ENCODE assay signal across 10 cellular contexts in the genomic region with DNA sequence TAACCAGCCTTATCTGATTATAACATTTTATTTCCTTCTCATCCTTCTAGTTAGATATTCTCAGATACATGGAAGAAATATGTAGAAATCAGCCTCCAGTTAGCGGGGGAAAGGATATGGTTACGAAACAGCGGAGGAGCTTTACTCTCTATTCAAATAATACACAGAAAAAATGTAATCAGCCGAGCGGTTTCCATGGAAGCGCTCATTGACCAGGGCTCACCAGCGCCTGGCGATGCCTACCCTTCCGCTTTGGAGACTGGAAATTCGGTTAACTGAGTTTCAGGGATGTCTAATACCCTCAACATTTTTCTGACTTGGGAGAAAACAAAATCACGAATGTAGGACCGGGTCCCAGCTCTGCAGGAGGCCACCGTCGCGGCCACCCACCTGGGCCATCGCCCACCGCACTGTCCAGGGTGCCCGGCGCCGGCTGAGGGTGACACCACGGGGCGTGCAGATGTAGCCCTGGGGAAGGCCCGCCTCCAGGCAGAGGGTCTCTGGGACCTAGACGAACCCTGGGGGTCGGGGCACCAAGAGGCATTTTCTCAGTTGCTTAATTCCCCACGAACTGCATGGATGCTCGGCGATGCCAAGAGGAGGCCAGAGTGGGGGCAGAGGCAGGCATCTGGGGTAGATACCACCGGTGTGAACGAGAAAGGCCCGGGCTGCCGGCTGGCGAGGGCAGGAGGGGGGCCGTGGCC. TPM values are rescaled to one million over a fixed set of nuclear protein-coding genes. Genes with fewer than 3 reads are reported as not detected.
A peak's percentile ranks its signal among the peaks of the same experiment; 100 is the strongest.
DNase-seq lines count a peak whose midpoint lies in the region; ATAC-seq and TF ChIP-seq lines count a peak whose summit lies in the region.
"Had no signal": no experiment of that assay in that cellular context is flagged by ENCODE, and none has a peak within 500 bp of the region (broad histone marks: within the 10 kb centered on the region; RNA-seq: fewer than 3 reads in every experiment).

No MANE protein-coding gene starts in this region.

- CTCF ChIA-PET in Calu3 (lab: Charles Lee): no interaction called here

- no peak for TF ChIP-seq POLR2A in prostate gland (IDR thresholded peaks at IDR 0.05)

- H3K36me3 Mint-ChIP-seq in Calu3 (ENCODE audit: insufficient read depth, unreplicated experiment) (no peaks in the 10 kb centered on the region), IgD-negative memory B cell (no peaks in the 10 kb centered on the region)

- no peaks in the 10 kb centered on the region for H3K36me3 ChIP-seq in prostate gland

- H3K27ac ChIP-seq in coronary artery (no peak overlapping the region), prostate gland (no peak overlapping the region)

- H3K27ac Mint-ChIP-seq in Calu3 (ENCODE audit: unreplicated experiment): no peak overlapping the region
- H3K27ac Mint-ChIP-seq in IgD-negative memory B cell: no peak overlapping the region

- H3K27me3 Mint-ChIP-seq in Calu3 (ENCODE audit: unreplicated experiment) (peaks cover 48% of the 10 kb centered on the region), IgD-negative memory B cell (peaks cover 29% of the 10 kb centered on the region)

- no peaks in the 10 kb centered on the region for H3K27me3 ChIP-seq in prostate gland (replicated peaks; ENCODE audit: insufficient read depth)

- H3K9me3 Mint-ChIP-seq in Calu3 (ENCODE audit: low read depth, unreplicated experiment) (no peaks in the 10 kb centered on the region), IgD-negative memory B cell (no peaks in the 10 kb centered on the region)

- no peaks in the 10 kb centered on the region for H3K4me1 ChIP-seq in prostate gland (replicated peaks)

- no peak for TF ChIP-seq CTCF in Calu3 (IDR thresholded peaks at IDR 0.05; ENCODE audit: unreplicated experiment)
- no peak for TF ChIP-seq CTCF in coronary artery (IDR thresholded peaks at IDR 0.05)
- no peak for TF ChIP-seq CTCF in prostate gland (IDR thresholded peaks at IDR 0.05)

- in situ Hi-C loops in G401 (cut with HindIII; ENCODE audit: low sequenced_read_pairs): no loop called here

- WGBS in prostate gland: 63% methylated on average over 31 of the region's 34 CpGs

- H3K4me3 ChIP-seq in coronary artery (peak overlapping the region; percentile 77), prostate gland (peak overlapping the region; percentile 28 to 43)

- H3K4me3 Mint-ChIP-seq in Calu3 (ENCODE audit: low read depth, unreplicated experiment) (peak overlapping the region; percentile 61), IgD-negative memory B cell (peak overlapping the region; percentile 8 to 77 (median 40))

- H3K4me1 Mint-ChIP-seq in Calu3 (ENCODE audit: low read depth, unreplicated experiment) (no peaks in the 10 kb centered on the region), IgD-negative memory B cell (peaks cover 3 to 5% (median 4%) of the 10 kb centered on the region in 3 donors)

- ATAC-seq in GM21737 (IDR thresholded peaks at IDR 0.05; ENCODE audit: unreplicated experiment) (no peak), GM18858 (IDR thresholded peaks at IDR 0.05; ENCODE audit: unreplicated experiment) (no peak)

- intact Hi-C loops in Calu3 (cut with micrococcal nuclease; ENCODE audit: unreplicated experiment): no loop called here
- intact Hi-C loops in prostate gland (cut with DNase I): no loop called here

- DNase-seq in Calu3 (no peak), coronary artery (ENCODE audit: low spot score) (no peak), prostate gland (ENCODE audit: low spot score) (no peak), G401 (ENCODE audit: low spot score) (no peak), T1000 (lab: John Stamatoyannopoulos, UW) (no peak)
- DNase-seq: SW 1271 had no signal

- no peaks in the 10 kb centered on the region for H3K9me3 ChIP-seq in prostate gland

- BruUV-seq in Calu3 (replicated peaks; lab: Mats Ljungman, UMichigan): no TSS peak

RNA-seq across cellular contexts. Expression of gene PRR18, which starts 1.7 kb away (rescaled TPM):
- 0.19 TPM in 1 of 2 replicates, not detected in the other for total RNA-seq in Calu3 (2022)
- not detected for polyA plus RNA-seq in IgD-negative memory B cell
- total RNA-seq in prostate gland: under 1 TPM in 1 of 2 donors, not detected in 1; 0.27 TPM
- total RNA-seq in G401 (2014; rRNA removed; shearing (Covaris generic)): not detected in 2 replicates
- polyA plus RNA-seq: neural cell had no signal

RNA-seq across cellular contexts. Expression of gene SFT2D1, which starts 35.8 kb away (rescaled TPM):
- total RNA-seq in Calu3 (2022) (76.4 and 82.4 TPM in 2 replicates), prostate gland (10 to 100 TPM; 64.8 to 72.3 TPM)
- 64.2 TPM for polyA plus RNA-seq in IgD-negative memory B cell
- total RNA-seq in G401 (2014; rRNA removed; shearing (Covaris generic)): 28.1 and 32.6 TPM in 2 replicates
